ENCODE assay signal across 16 cellular contexts in genomic region chr18:9779630-9780029, GRCh38.
DNase-seq lines count a peak whose midpoint lies in the region; ATAC-seq and TF ChIP-seq lines count a peak whose summit lies in the region.
"Had no signal": no experiment of that assay in that cellular context is flagged by ENCODE, and none has a peak within 500 bp of the region (broad histone marks: within the 10 kb centered on the region; RNA-seq: fewer than 3 reads in every experiment).

No MANE protein-coding gene starts in this region.

- H3K4me3 ChIP-seq in NB4 (ENCODE audit: low read depth, low read length) (no peak overlapping the region), body of pancreas (no peak overlapping the region), liver (ENCODE audit: low read depth in 1 of 3, low read length in 3 of 3) (no peak overlapping the region), left ventricle myocardium inferior (no peak overlapping the region)
- H3K4me3 ChIP-seq: tibial artery had no signal

- in situ Hi-C loops in Caki2 (cut with HindIII; ENCODE audit: low pct_unique_long_range_greater_than_20kb, low sequenced_read_pairs): no loop called here

- no peak overlapping the region for H3K27ac ChIP-seq in body of pancreas
- no peak overlapping the region for H3K27ac ChIP-seq in liver (ENCODE audit: low read depth in 1 of 2, low read length in 2 of 2)
- no peak overlapping the region for H3K27ac ChIP-seq in left ventricle myocardium inferior (replicated peaks)
- H3K27ac ChIP-seq: KMS-11, parathyroid adenoma, tibial artery had no signal

- TF ChIP-seq CTCF in NB4 (IDR thresholded peaks at IDR 0.05; ENCODE audit: low read depth, low read length) (no peak), body of pancreas (IDR thresholded peaks at IDR 0.05) (no peak), liver (IDR thresholded peaks at IDR 0.05; ENCODE audit: low read depth, low read length, missing input control) (no peak), left ventricle myocardium inferior (IDR thresholded peaks at IDR 0.05; ENCODE audit: borderline replicate concordance) (no peak)

- 48 to 51% methylated on average over 4 of the region's 4 CpGs for WGBS in body of pancreas, 2 donors
- WGBS in liver: 41% methylated on average over 4 of the region's 4 CpGs

- DNase-seq in Caki2 (ENCODE audit: low read depth) (peak; percentile 23), NB4 (ENCODE audit: low read depth) (peak; percentile 79), body of pancreas (peak in 1 of 4 donors; percentile 39), KG1 (lab: John Stamatoyannopoulos, UW) (no peak), dermis blood vessel endothelial cell (no peak), left ventricle myocardium inferior (no peak), nucleus accumbens (lab: John Stamatoyannopoulos, UW) (no peak)
- DNase-seq: activated CD4-positive, alpha-beta T cell treated with anti-CD3 and anti-CD28 coated beads for 1 hour; activated naive CD8-positive, alpha-beta T cell treated with anti-CD3 and anti-CD28 coated beads, Interleukin-2, amount 10 ng/mL, durations not matched to agents 7 days and 5 days; activated T-cell treated with anti-CD3 and anti-CD28 coated beads for 4 hours; NCI-H2107; T-cell; tibial artery had no signal

- H3K27me3 ChIP-seq in body of pancreas (no peaks in the 10 kb centered on the region), liver (ENCODE audit: control insufficient read depth in 4 of 4, insufficient read depth in 4 of 4, low read length in 3 of 4) (no peaks in the 10 kb centered on the region), left ventricle myocardium inferior (ENCODE audit: low read depth) (no peaks in the 10 kb centered on the region)
- H3K27me3 ChIP-seq: tibial artery had no signal

- TF ChIP-seq POLR2A in NB4 (IDR thresholded peaks at IDR 0.05; ENCODE audit: extremely low read depth, insufficient read length) (no peak), body of pancreas (IDR thresholded peaks at IDR 0.05) (no peak)

- peak; percentile 48 for ATAC-seq in body of pancreas
- ATAC-seq: T-cell had no signal

- H3K36me3 ChIP-seq in body of pancreas (replicated peaks in 1 of 2; ENCODE audit: insufficient read depth in 1 of 2, low read depth in 2 of 2) (no peaks in the 10 kb centered on the region), liver (ENCODE audit: control insufficient read depth in 4 of 4, insufficient read depth in 3 of 4, low read depth in 1 of 4, low read length in 3 of 4) (no peaks in the 10 kb centered on the region), left ventricle myocardium inferior (no peaks in the 10 kb centered on the region)
- H3K36me3 ChIP-seq: tibial artery had no signal

- TF ChIP-seq RAD21 in liver (IDR thresholded peaks at IDR 0.05): peak; percentile 40 to 52

- peaks cover 7% of the 10 kb centered on the region for H3K4me1 ChIP-seq in body of pancreas
- H3K4me1 ChIP-seq in liver (ENCODE audit: control insufficient read depth in 4 of 4, insufficient read depth in 4 of 4, low read length in 3 of 4): peaks cover 0 to 8% (median 4%) of the 10 kb centered on the region in 4 donors
- no peaks in the 10 kb centered on the region for H3K4me1 ChIP-seq in left ventricle myocardium inferior
- H3K4me1 ChIP-seq: parathyroid adenoma had no signal

- H3K9ac ChIP-seq in liver (ENCODE audit: low read depth in 1 of 2, low read length in 2 of 2): no peak overlapping the region
- H3K9ac ChIP-seq: KMS-11, parathyroid adenoma had no signal

- intact Hi-C loops in body of pancreas (cut with DNase I) (no loop called here), left ventricle myocardium inferior (cut with micrococcal nuclease) (no loop called here)

- H3K9me3 ChIP-seq in body of pancreas: no peaks in the 10 kb centered on the region
- no peaks in the 10 kb centered on the region for H3K9me3 ChIP-seq in liver (ENCODE audit: control insufficient read depth in 4 of 4, low read length in 3 of 4)
- H3K9me3 ChIP-seq in left ventricle myocardium inferior (replicated peaks): no peaks in the 10 kb centered on the region
- H3K9me3 ChIP-seq: tibial artery had no signal

TF ChIP-seq in liver, 16 proteins besides CTCF, POLR2A, EP300 and RAD21:
- TF ChIP-seq GABPA (IDR thresholded peaks at IDR 0.05 in 1 of 2, conservative IDR thresholded peaks at IDR 0.05 in 1 of 2): peak in 1 of 2 donors; percentile 48
- peak; percentile 89 for TF ChIP-seq ATF3 (IDR thresholded peaks at IDR 0.05)
- peak; percentile 84 for TF ChIP-seq NR2F2 (IDR thresholded peaks at IDR 0.05)
- no peak for TF ChIP-seq MAX (IDR thresholded peaks at IDR 0.05)
- peak; percentile 82 to 92 for TF ChIP-seq RXRA (IDR thresholded peaks at IDR 0.05)
- TF ChIP-seq JUND (IDR thresholded peaks at IDR 0.05): peak; percentile 87 to 90
- TF ChIP-seq SP1 (IDR thresholded peaks at IDR 0.05): peak; percentile 66
- peak; percentile 89 to 91 for TF ChIP-seq HNF4A (conservative IDR thresholded peaks at IDR 0.05)
- TF ChIP-seq ZBTB33 (IDR thresholded peaks at IDR 0.05): peak; percentile 58
- no peak for TF ChIP-seq FOXA2 (IDR thresholded peaks at IDR 0.05)
- no peak for TF ChIP-seq FOXA1 (IDR thresholded peaks at IDR 0.05)
- peak; percentile 31 for TF ChIP-seq YY1 (IDR thresholded peaks at IDR 0.05)
- no peak for TF ChIP-seq TAF1 (conservative IDR thresholded peaks at IDR 0.05)
- TF ChIP-seq EGR1 (IDR thresholded peaks at IDR 0.05; ENCODE audit: low read depth in 2 of 2): peak in 1 of 2 donors; percentile 32
- TF ChIP-seq REST (IDR thresholded peaks at IDR 0.05): peak; percentile 24
- TF ChIP-seq HNF4G (IDR thresholded peaks at IDR 0.05): peak; percentile 62

Comparison
In these comparisons a context has a peak if more than half of its experiments do, and no peak if none do; other contexts are left out.
1. DNase-seq: peak in Caki2 (single experiment) and NB4 (single experiment); none in KG1 (single experiment), dermis blood vessel endothelial cell (single experiment), left ventricle myocardium inferior (single experiment) and nucleus accumbens (0 of 56).